8 cellular contexts compared by ENCODE assay signal in genomic region chr7:152433721-152434501, GRCh38. TPM values are rescaled to one million over a fixed set of nuclear protein-coding genes. Genes with fewer than 3 reads are reported as not detected.
A peak's percentile ranks its signal among the peaks of the same experiment; 100 is the strongest.
DNase-seq lines count a peak whose midpoint lies in the region; TF ChIP-seq lines count a peak whose summit lies in the region.
"Not testable (repeated sequence)": the region's sequence is repeated elsewhere in the genome, so short reads cannot be mapped to it uniquely, and the experiment has no call there.

No MANE protein-coding gene starts in this region.

- not testable (repeated sequence) for H3K27me3 ChIP-seq in HAP-1 (ENCODE audit: low read depth); MG63; prostate gland (replicated peaks; ENCODE audit: insufficient read depth); stomach smooth muscle (ENCODE audit: control insufficient read depth in 1 of 2, insufficient read depth in 2 of 2, low read length in 2 of 2)

- H3K36me3 Mint-ChIP-seq in activated CD4-positive, alpha-beta memory T cell treated with anti-CD3 and anti-CD28 coated beads, Interleukin-2, amount 10 ng/mL, durations not matched to agents 7 days and 5 days (ENCODE audit: low read depth), result peaks cover 14% of the 10 kb centered on the region

- TF ChIP-seq POLR2A in prostate gland (IDR thresholded peaks at IDR 0.05), result not testable (repeated sequence)

- CTCF ChIA-PET in activated CD4-positive, alpha-beta memory T cell treated with anti-CD3 and anti-CD28 coated beads, Interleukin-2, amount 10 ng/mL, durations not matched to agents 7 days and 5 days (lab: Charles Lee), result interaction anchor here (0.6 to 2.4 kb wide), 2 partner anchors 98 to 1662 kb away, joined by 3 to 16 read pairs; no protein-coding TSS in a partner anchor

- peak overlapping the region; percentile 90 for H3K4me3 ChIP-seq in HAP-1
- H3K4me3 ChIP-seq in MG63, result peak overlapping the region; percentile 60
- peak overlapping the region; percentile 46 for H3K4me3 ChIP-seq in iPS-18c (ENCODE audit: insufficient read depth, low read depth, low read length)
- peak overlapping the region; percentile 97 to 99 for H3K4me3 ChIP-seq in prostate gland
- peak overlapping the region; percentile 66 to 78 for H3K4me3 ChIP-seq in stomach smooth muscle (ENCODE audit: low read length in 2 of 2)

- intact Hi-C loops in prostate gland (cut with DNase I), result loop anchor here (10.0 kb wide), 1 partner anchor 409 kb away; the partner anchor contains the start of gene GALNT11

- not testable (repeated sequence) for H3K9me3 ChIP-seq in HAP-1; MG63; iPS-18c (ENCODE audit: control insufficient read depth, insufficient read depth, low read length); prostate gland; stomach smooth muscle (ENCODE audit: control insufficient read depth in 2 of 2, low read length in 2 of 2)

- H3K9me3 Mint-ChIP-seq in activated CD4-positive, alpha-beta memory T cell treated with anti-CD3 and anti-CD28 coated beads, Interleukin-2, amount 10 ng/mL, durations not matched to agents 7 days and 5 days, result not testable (repeated sequence)

- peak in 1 of 4 experiments; percentile 44 for TF ChIP-seq CTCF in prostate gland (IDR thresholded peaks at IDR 0.05)

- WGBS in prostate gland, result 9% methylated on average over 16 of the region's 16 CpGs

- peak overlapping the region; percentile 93 for H3K4me3 Mint-ChIP-seq in activated CD4-positive, alpha-beta memory T cell treated with anti-CD3 and anti-CD28 coated beads, Interleukin-2, amount 10 ng/mL, durations not matched to agents 7 days and 5 days

- H3K4me1 Mint-ChIP-seq in activated CD4-positive, alpha-beta memory T cell treated with anti-CD3 and anti-CD28 coated beads, Interleukin-2, amount 10 ng/mL, durations not matched to agents 7 days and 5 days, result peaks cover 31% of the 10 kb centered on the region

- H3K4me1 ChIP-seq in HAP-1; prostate gland (replicated peaks): not testable (repeated sequence)
- peaks cover 19% of the 10 kb centered on the region for H3K4me1 ChIP-seq in stomach smooth muscle (ENCODE audit: control insufficient read depth, insufficient read depth, low read length)

- H3K27ac Mint-ChIP-seq in activated CD4-positive, alpha-beta memory T cell treated with anti-CD3 and anti-CD28 coated beads, Interleukin-2, amount 10 ng/mL, durations not matched to agents 7 days and 5 days, result peak overlapping the region; percentile 96

- DNase-seq in EH (ENCODE audit: low read depth) (peak; percentile 45), HAP-1 (ENCODE audit: low spot score in 2 of 2) (peak; percentile 31 to 79), MG63 (peak; percentile 50), cerebellar cortex (ENCODE audit: low spot score) (peak; percentile 19)
- DNase-seq in activated CD4-positive, alpha-beta memory T cell treated with anti-CD3 and anti-CD28 coated beads, Interleukin-2, amount 10 ng/mL, durations not matched to agents 7 days and 5 days, result peak; percentile 67
- not testable (repeated sequence) for DNase-seq in prostate gland (ENCODE audit: low spot score)

- in situ Hi-C loops in HAP-1 (cut with MboI; ENCODE audit: low sequenced_read_pairs), result not testable (repeated sequence)

- H3K27ac ChIP-seq in prostate gland, result peak overlapping the region; percentile 99 to 100
- H3K27ac ChIP-seq in stomach smooth muscle (ENCODE audit: low read length), result peak overlapping the region; percentile 55

- peak overlapping the region; percentile 21 to 66 for H3K9ac ChIP-seq in stomach smooth muscle (ENCODE audit: low read length in 2 of 2)

- H3K36me3 ChIP-seq in HAP-1 (replicated peaks); MG63; prostate gland; stomach smooth muscle (ENCODE audit: control insufficient read depth in 2 of 2, insufficient read depth in 2 of 2, low read length in 2 of 2): not testable (repeated sequence)

- POLR2A ChIA-PET in activated CD4-positive, alpha-beta memory T cell treated with anti-CD3 and anti-CD28 coated beads, Interleukin-2, amount 10 ng/mL, durations not matched to agents 7 days and 5 days (lab: Charles Lee), result interaction anchor here (1.2 to 5.4 kb wide), 6 partner anchors 30 to 242 kb away, joined by 3 to 44 read pairs (median 3); partner anchors contain the start of gene XRCC2

- H3K27me3 Mint-ChIP-seq in activated CD4-positive, alpha-beta memory T cell treated with anti-CD3 and anti-CD28 coated beads, Interleukin-2, amount 10 ng/mL, durations not matched to agents 7 days and 5 days, result not testable (repeated sequence)

RNA-seq across cellular contexts. Expression of gene KMT2C, which starts 1.9 kb away (rescaled TPM):
- total RNA-seq in MG63 (2014; rRNA removed; shearing (Covaris generic); ENCODE audit: low replicate concordance), result 2.5 and 8.7 TPM in 2 replicates
- total RNA-seq in activated CD4-positive, alpha-beta memory T cell treated with anti-CD3 and anti-CD28 coated beads, Interleukin-2, amount 10 ng/mL, durations not matched to agents 7 days and 5 days, result 10 to 100 TPM; 58.9 to 63.4 TPM
- total RNA-seq in prostate gland, result 100 to 1,000 TPM in 1 of 2 donors, 10 to 100 TPM in 1; 70.8 to 118 TPM

Comparison
In these comparisons a context has a peak if more than half of its experiments do, and no peak if none do; other contexts are left out.
1. H3K4me3 ChIP-seq: peak in every context shown above with its lines; median percentile 98 in prostate gland; 90 in HAP-1; 72 in stomach smooth muscle; 60 in MG63; 46 in iPS-18c.